In genomic region chr2:38751847-38752410, GRCh38 we compare ENCODE assay signal across 8 cellular contexts. TPM values are rescaled to one million over a fixed set of nuclear protein-coding genes. Genes with fewer than 3 reads are reported as not detected.
DNase-seq lines count a peak whose midpoint lies in the region; ATAC-seq, FAIRE-seq and TF ChIP-seq lines count a peak whose summit lies in the region.

No MANE protein-coding gene starts in this region.

- peaks cover 7% of the 10 kb centered on the region; the same call in 1 of the 2 replicates for H3K23me2 ChIP-seq in H1 (ENCODE audit: low read depth, low read length)

- 17% methylated on average over 8 of the region's 8 CpGs; no CpG with 5 or more reads in 1 of the 2 experiments for WGBS in H1 (ENCODE audit: extremely low coverage in 1 of 2, insufficient coverage in 1 of 2, insufficient read length in 1 of 2, insufficient replicate concordance in 2 of 2, low coverage in 1 of 2, low lambda C conversion rate in 2 of 2, missing lambda C conversion rate in 1 of 2), 2 experiments
- no CpG with 5 or more reads among the region's 8 CpGs for WGBS in neuronal stem cell (ENCODE audit: extremely low coverage in 2 of 2, insufficient read length in 2 of 2, insufficient replicate concordance in 1 of 2), 2 donors

- no peak for TF ChIP-seq RAD21 in H1 (IDR thresholded peaks at IDR 0.05 in 1 of 2, conservative IDR thresholded peaks at IDR 0.05 in 1 of 2; ENCODE audit: low read depth in 2 of 2, low read length in 2 of 2)

- no peaks in the 10 kb centered on the region for H3K27me3 ChIP-seq in PC-9 (ENCODE audit: insufficient read depth, low read depth)
- no peaks in the 10 kb centered on the region for H3K27me3 ChIP-seq in H1 (replicated peaks in 1 of 4; ENCODE audit: control insufficient read depth in 3 of 4, extremely low read depth in 1 of 4, insufficient read depth in 3 of 4, low read length in 3 of 4)
- no peaks in the 10 kb centered on the region for H3K27me3 ChIP-seq in neuronal stem cell (ENCODE audit: control insufficient read depth in 3 of 3, insufficient read depth in 3 of 3, low read depth in 1 of 3, low read length in 3 of 3)

- no peaks in the 10 kb centered on the region for H3K9me3 Mint-ChIP-seq in activated T-cell treated with anti-CD3 and anti-CD28 coated beads, Interleukin-2, amount 50 U/mL, for 4 hours

- peak overlapping the region; percentile 61 to 93 (median 89) for H3K9ac ChIP-seq in H1 (replicated peaks in 1 of 4; ENCODE audit: extremely low read depth in 1 of 4, low read depth in 3 of 4, low read length in 3 of 4)
- no peak overlapping the region for H3K9ac ChIP-seq in neuronal stem cell (ENCODE audit: low read depth, low read length, poor library complexity)

- H2BK12ac ChIP-seq in H1 (ENCODE audit: low read depth, low read length) (peak overlapping the region; percentile 19; the same call in 1 of the 2 replicates), neuronal stem cell (ENCODE audit: low read length) (no peak overlapping the region)

- H3K27ac ChIP-seq in PC-9 (no peak overlapping the region), H1 (ENCODE audit: low read depth, low read length) (peak overlapping the region; percentile 95), neuronal stem cell (replicated peaks; ENCODE audit: low read length) (peak overlapping the region; percentile 99)

- no peak overlapping the region for H2BK20ac ChIP-seq in H1 (ENCODE audit: low read length)

- POLR2A ChIA-PET in PC-9 (lab: Charles Lee; ENCODE audit: unreplicated experiment) (interaction anchor here (0.6 to 0.9 kb wide), 47 partner anchors 8 to 1785 kb away, joined by 3 to 16 read pairs (median 6); partner anchors contain the start of genes ATL2, DHX57, GALM and MORN2), H1 (lab: Charles Lee; ENCODE audit: partially characterized antibody) (interaction anchor here (0.6 to 20.6 kb wide), 100 partner anchors 11 to 758 kb away, joined by 3 to 486 read pairs (median 5); partner anchors contain the start of genes CYP1B1, DHX57, GALM and GEMIN6)

- peak overlapping the region; percentile 72 for H3K18ac ChIP-seq in H1 (ENCODE audit: extremely low read depth, low read length)
- H3K18ac ChIP-seq in neuronal stem cell (ENCODE audit: low read length): peak overlapping the region; percentile 81

- H4K91ac ChIP-seq in H1 (replicated peaks; ENCODE audit: insufficient read length, low read length) (peak overlapping the region; percentile 75), neuronal stem cell (ENCODE audit: low read depth, low read length, poor library complexity) (peak overlapping the region; percentile 66)

- H3K27me3 Mint-ChIP-seq in activated T-cell treated with anti-CD3 and anti-CD28 coated beads, Interleukin-2, amount 50 U/mL, for 4 hours (ENCODE audit: low read depth): no peaks in the 10 kb centered on the region

- H3K4me3 Mint-ChIP-seq in activated T-cell treated with anti-CD3 and anti-CD28 coated beads, Interleukin-2, amount 50 U/mL, for 4 hours: peak overlapping the region; percentile 92

- no peak for FAIRE-seq in H1 (lab: Jason Lieb, UNC)

- peak; percentile 13 to 15 for ATAC-seq in activated T-cell treated with anti-CD3 and anti-CD28 coated beads, Interleukin-2, amount 50 U/mL, for 4 hours

- H4K8ac ChIP-seq in H1 (ENCODE audit: extremely low read depth, insufficient read depth, low read length) (peak overlapping the region; percentile 100; the same call in 1 of the 2 replicates), neuronal stem cell (ENCODE audit: low read depth, low read length) (no peak overlapping the region)

- no peak for TF ChIP-seq EP300 in H1 (IDR thresholded peaks at IDR 0.05; ENCODE audit: borderline replicate concordance in 1 of 2, low read depth in 2 of 2, low read length in 2 of 2)

- H2BK15ac ChIP-seq in H1 (ENCODE audit: low read length) (0 out of 2 replicates have a peak overlapping the region, but pooled peaks have one; percentile 6), neuronal stem cell (ENCODE audit: low read length) (peak overlapping the region; percentile 61)

- H3K4me2 ChIP-seq in PC-9 (peak overlapping the region; percentile 90; the same call in 1 of the 2 replicates), H1 (ENCODE audit: insufficient read depth in 1 of 2, low read depth in 2 of 2, low read length in 2 of 2) (peak overlapping the region; percentile 78 to 88), neuronal stem cell (ENCODE audit: insufficient read depth, low read length, poor library complexity, severe bottlenecking) (peak overlapping the region; percentile 98)

- H3K36me3 Mint-ChIP-seq in activated T-cell treated with anti-CD3 and anti-CD28 coated beads, Interleukin-2, amount 50 U/mL, for 4 hours (ENCODE audit: insufficient read depth): peaks cover 38% of the 10 kb centered on the region

- peaks cover 42% of the 10 kb centered on the region for H3K79me2 ChIP-seq in PC-9 (ENCODE audit: low read depth)
- H3K79me2 ChIP-seq in H1 (ENCODE audit: control insufficient read depth in 1 of 2, insufficient read depth in 2 of 2, low read length in 2 of 2): peaks cover 19 to 42% of the 10 kb centered on the region in 2 experiments

- intact Hi-C loops in PC-9 (cut with micrococcal nuclease; ENCODE audit: unreplicated experiment): loop anchor here (5.0 kb wide), 1 partner anchor 475 kb away; no protein-coding TSS in a partner anchor

- H2AFZ ChIP-seq in PC-9 (peak overlapping the region; percentile 88), H1 (ENCODE audit: low read length) (peak overlapping the region; percentile 38), neuronal stem cell (ENCODE audit: low read length) (peak overlapping the region; percentile 78)

- H3K9me3 ChIP-seq in PC-9 (ENCODE audit: insufficient read depth, low read depth): no peaks in the 10 kb centered on the region
- H3K9me3 ChIP-seq in H1 (ENCODE audit: insufficient read depth in 2 of 2, low read depth in 1 of 2, low read length in 1 of 2): peaks cover 0 to 7% of the 10 kb centered on the region in 2 experiments; a peak in 1 of 4 replicates
- peaks cover 0 to 3% of the 10 kb centered on the region in 2 donors for H3K9me3 ChIP-seq in neuronal stem cell (replicated peaks in 1 of 2; ENCODE audit: control insufficient read depth in 2 of 2, insufficient read depth in 1 of 2, low read depth in 1 of 2, low read length in 2 of 2)

- TF ChIP-seq POLR2A in H1 (IDR thresholded peaks at IDR 0.05; ENCODE audit: control extremely low read depth in 1 of 2, low read depth in 2 of 2, low read length in 2 of 2): no peak

- H4K20me1 ChIP-seq in PC-9 (ENCODE audit: insufficient read depth): peaks cover 33% of the 10 kb centered on the region
- peaks cover 19 to 23% of the 10 kb centered on the region in 2 experiments for H4K20me1 ChIP-seq in H1 (replicated peaks in 1 of 2; ENCODE audit: control insufficient read depth in 1 of 2, insufficient read depth in 2 of 2, low read length in 2 of 2)

- peaks cover 39% of the 10 kb centered on the region for H3F3A ChIP-seq in PC-9 (ENCODE audit: insufficient read depth, low read depth)

- no peak overlapping the region for H2AK5ac ChIP-seq in H1 (ENCODE audit: low read depth, low read length)
- H2AK5ac ChIP-seq in neuronal stem cell (ENCODE audit: low read depth, low read length): peak overlapping the region; percentile 80

- peaks cover 27% of the 10 kb centered on the region for H3K4me1 ChIP-seq in PC-9 (replicated peaks; ENCODE audit: insufficient read depth)
- peaks cover 0 to 8% (median 2%) of the 10 kb centered on the region in 4 experiments; a peak in 3 of 7 replicates for H3K4me1 ChIP-seq in H1 (replicated peaks in 1 of 4; ENCODE audit: control insufficient read depth in 3 of 4, insufficient read depth in 4 of 4, low read length in 3 of 4)
- H3K4me1 ChIP-seq in neuronal stem cell (ENCODE audit: control insufficient read depth in 2 of 2, insufficient read depth in 1 of 2, low read depth in 1 of 2, low read length in 2 of 2): peaks cover 1 to 18% of the 10 kb centered on the region in 2 donors

- H3K79me1 ChIP-seq in H1 (ENCODE audit: low read depth, low read length) (no peaks in the 10 kb centered on the region), neuronal stem cell (ENCODE audit: low read depth, low read length) (no peaks in the 10 kb centered on the region)

- peak overlapping the region; percentile 7 for H3K56ac ChIP-seq in H1 (replicated peaks; ENCODE audit: insufficient read length, low read depth, low read length)

- H3K36me3 ChIP-seq in PC-9 (ENCODE audit: low read depth) (peaks cover 32% of the 10 kb centered on the region), H1 (ENCODE audit: control insufficient read depth in 2 of 4, insufficient read depth in 4 of 4, low read length in 3 of 4) (peaks cover 22 to 31% (median 28%) of the 10 kb centered on the region in 4 experiments), neuronal stem cell (replicated peaks in 1 of 2; ENCODE audit: control insufficient read depth in 2 of 2, insufficient read depth in 2 of 2, low read length in 2 of 2) (peaks cover 13 to 34% of the 10 kb centered on the region in 2 donors)

- TF ChIP-seq CTCF in PC-9 (conservative IDR thresholded peaks at IDR 0.05) (no peak), H1 (IDR thresholded peaks at IDR 0.05; ENCODE audit: control extremely low read depth in 1 of 3, insufficient read depth in 1 of 3, low read depth in 1 of 3, low read length in 3 of 3) (no peak), GM13976 (IDR thresholded peaks at IDR 0.05; ENCODE audit: borderline replicate concordance, control extremely low read depth, extremely low read depth, insufficient read depth, missing control alignments) (no peak)

- H4K5ac ChIP-seq in H1 (ENCODE audit: insufficient read length, low read depth, low read length): peak overlapping the region; percentile 73

- H2BK120ac ChIP-seq in H1 (replicated peaks; ENCODE audit: low read depth, low read length) (peak overlapping the region; percentile 8), neuronal stem cell (ENCODE audit: low read depth, low read length) (peak overlapping the region; percentile 51)

- CTCF ChIA-PET in PC-9 (lab: Charles Lee) (interaction anchor here (0.6 kb wide), 1 partner anchor 91 kb away, joined by 5 read pairs; no protein-coding TSS in a partner anchor), H1 (lab: Charles Lee; ENCODE audit: partially characterized antibody) (interaction anchor here (0.7 to 1.2 kb wide), 3 partner anchors 10 to 83 kb away, joined by 3 read pairs; no protein-coding TSS in a partner anchor)

- in situ Hi-C loops in GM13976 (cut with MboI; ENCODE audit: low sequenced_read_pairs, unreplicated experiment): no loop called here

- BruUV-seq in PC-9 (replicated peaks; lab: Mats Ljungman, UMichigan): no TSS peak

- peak overlapping the region; percentile 93; the same call in 1 of the 2 replicates for H3K4me3 ChIP-seq in PC-9
- peak overlapping the region; percentile 93 to 100 (median 97) for H3K4me3 ChIP-seq in H1 (ENCODE audit: extremely low read depth in 1 of 4, insufficient read depth in 2 of 4, low read depth in 3 of 4, low read length in 4 of 4)
- peak overlapping the region; percentile 58 to 79 for H3K4me3 ChIP-seq in neuronal stem cell (ENCODE audit: low read length in 2 of 2)

- H2BK5ac ChIP-seq in H1 (ENCODE audit: low read depth, low read length) (peak overlapping the region; percentile 88), neuronal stem cell (ENCODE audit: low read length) (peak overlapping the region; percentile 95)

- DNase-seq in activated T-cell treated with anti-CD3 and anti-CD28 coated beads, Interleukin-2, amount 50 U/mL, for 4 hours: no peak
- DNase-seq in activated T-cell treated with anti-CD3 and anti-CD28 coated beads, Interleukin-2, amount 50 U/mL, for 48 hours: no peak
- DNase-seq in PC-9 (no peak), H1 (ENCODE audit: low read depth in 1 of 2, low spot score in 2 of 2) (no peak), neuronal stem cell (ENCODE audit: low spot score) (peak; percentile 51), GM13976 (ENCODE audit: low spot score) (no peak), germinal center (ENCODE audit: low spot score) (no peak), occipital lobe (lab: John Stamatoyannopoulos, UW) (no peak)

- H3K4ac ChIP-seq in H1 (replicated peaks; ENCODE audit: insufficient read length, low read depth, low read length) (no peak overlapping the region), neuronal stem cell (ENCODE audit: low read length) (no peak overlapping the region)

- peaks cover 42% of the 10 kb centered on the region for H3K4me1 Mint-ChIP-seq in activated T-cell treated with anti-CD3 and anti-CD28 coated beads, Interleukin-2, amount 50 U/mL, for 4 hours (ENCODE audit: low read depth)

- H3K9me2 ChIP-seq in PC-9 (ENCODE audit: insufficient read depth): no peaks in the 10 kb centered on the region

- no peak overlapping the region for H3K14ac ChIP-seq in H1 (ENCODE audit: insufficient read length)
- peak overlapping the region; percentile 22 for H3K14ac ChIP-seq in neuronal stem cell (ENCODE audit: low read length)

- H3K23ac ChIP-seq in H1 (ENCODE audit: insufficient read length) (no peak overlapping the region), neuronal stem cell (ENCODE audit: low read depth, low read length, poor library complexity) (no peak overlapping the region)

RNA-seq across cellular contexts. Expression of gene SRSF7, which starts 0.8 kb away (rescaled TPM):
- 100 to 1,000 TPM; 431 to 454 (median 451) TPM for total RNA-seq in activated T-cell treated with anti-CD3 and anti-CD28 coated beads, Interleukin-2, amount 50 U/mL, for 4 hours
- total RNA-seq in PC-9 (2021): 110 and 111 TPM in 2 replicates
- total RNA-seq in H1 (2021; fragmentation: NEBNext Ultra II Directional; extraction: Animal tissue kit (Norgen Biotek cat#: 25700)): 370 and 378 TPM in 2 replicates
- 225 and 415 TPM in 2 replicates for polyA plus RNA-seq in H1 (2011; rRNA removed)
- 615 TPM for polyA plus RNA-seq in H1 (2011; cell fraction: cytosol; rRNA removed)
- 207 TPM for polyA plus RNA-seq in H1 (2011; cell fraction: nucleus; rRNA removed)
- polyA plus RNA-seq in H1 (2012, experiment 1 of 2): 408 to 584 TPM (median 543 TPM) in 4 replicates
- polyA plus RNA-seq in H1 (2012, experiment 2 of 2): 59.0 TPM
- polyA plus RNA-seq in H1 (2013, experiment 1 of 2): 348 TPM
- polyA plus RNA-seq in H1 (2013, experiment 2 of 2): 305 TPM
- polyA minus RNA-seq in H1 (2011; rRNA and poly(A)+ RNA removed): 394 and 488 TPM in 2 replicates
- 189 TPM for polyA minus RNA-seq in H1 (2011; cell fraction: cytosol; rRNA and poly(A)+ RNA removed)
- polyA minus RNA-seq in H1 (2011; cell fraction: nucleus; rRNA and poly(A)+ RNA removed): 247 TPM
- 341 TPM for polyA plus RNA-seq in neuronal stem cell (2013, experiment 1 of 2)
- polyA plus RNA-seq in neuronal stem cell (2013, experiment 2 of 2): 342 TPM
- 133 TPM for total RNA-seq in occipital lobe

RNA-seq across cellular contexts. Expression of gene GEMIN6, which starts 26.1 kb away (rescaled TPM):
- 10 to 100 TPM; 34.2 to 45.7 (median 39.3) TPM for total RNA-seq in activated T-cell treated with anti-CD3 and anti-CD28 coated beads, Interleukin-2, amount 50 U/mL, for 4 hours
- total RNA-seq in PC-9 (2021): 15.9 and 19.1 TPM in 2 replicates
- total RNA-seq in H1 (2021; fragmentation: NEBNext Ultra II Directional; extraction: Animal tissue kit (Norgen Biotek cat#: 25700)): 25.6 and 26.9 TPM in 2 replicates
- 5.2 and 8.4 TPM in 2 replicates for polyA plus RNA-seq in H1 (2011; rRNA removed)
- polyA plus RNA-seq in H1 (2011; cell fraction: cytosol; rRNA removed): 8.7 TPM
- 3.2 TPM for polyA plus RNA-seq in H1 (2011; cell fraction: nucleus; rRNA removed)
- 13.5 to 24.0 TPM (median 16.0 TPM) in 4 replicates for polyA plus RNA-seq in H1 (2012, experiment 1 of 2)
- 5.2 TPM for polyA plus RNA-seq in H1 (2012, experiment 2 of 2)
- polyA plus RNA-seq in H1 (2013, experiment 1 of 2): 10.5 TPM
- polyA plus RNA-seq in H1 (2013, experiment 2 of 2): 11.6 TPM
- polyA minus RNA-seq in H1 (2011; rRNA and poly(A)+ RNA removed): 3.7 and 4.4 TPM in 2 replicates
- polyA minus RNA-seq in H1 (2011; cell fraction: cytosol; rRNA and poly(A)+ RNA removed): 11.6 TPM
- polyA minus RNA-seq in H1 (2011; cell fraction: nucleus; rRNA and poly(A)+ RNA removed): 1.3 TPM
- 8.5 TPM for polyA plus RNA-seq in neuronal stem cell (2013, experiment 1 of 2)
- 9.0 TPM for polyA plus RNA-seq in neuronal stem cell (2013, experiment 2 of 2)
- total RNA-seq in occipital lobe: 13.4 TPM

Comparison
In these comparisons a context has a peak if more than half of its experiments do, and no peak if none do; other contexts are left out.
1. H2AFZ ChIP-seq: peak in every context shown above with its lines; median percentile 88 in PC-9; 78 in neuronal stem cell; 38 in H1.